Comparison of ENCODE assay signal across 30 cellular contexts in the genomic region with DNA sequence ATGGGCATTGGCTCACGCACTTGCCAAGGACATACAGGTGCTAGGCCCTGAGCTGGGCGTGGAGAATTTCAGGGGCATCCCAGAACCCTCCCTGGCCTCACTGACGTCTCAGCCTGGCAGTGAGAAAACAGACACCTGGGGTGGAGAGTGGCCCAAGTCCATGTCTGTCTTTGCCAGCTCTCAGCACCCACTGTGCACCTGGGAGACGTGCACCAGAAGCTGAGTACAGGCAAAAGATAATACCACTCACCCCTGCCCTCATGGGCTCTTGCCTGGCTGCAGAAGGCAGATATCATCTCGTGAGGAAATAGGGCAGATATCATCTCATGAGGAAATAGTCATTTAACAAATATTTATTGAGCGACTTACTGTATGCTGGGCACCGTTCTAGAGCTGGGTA. TPM values are rescaled to one million over a fixed set of nuclear protein-coding genes. Genes with fewer than 3 reads are reported as not detected.
DNase-seq lines count a peak whose midpoint lies in the region; ATAC-seq and TF ChIP-seq lines count a peak whose summit lies in the region.
"Had no signal": no experiment of that assay in that cellular context is flagged by ENCODE, and none has a peak within 500 bp of the region (broad histone marks: within the 10 kb centered on the region; RNA-seq: fewer than 3 reads in every experiment).

No MANE protein-coding gene starts in this region.

- peak overlapping the region in 2 of 4 donors; percentile 32 to 34 for H3K4me3 Mint-ChIP-seq in CD4-positive, CD25-positive, alpha-beta regulatory T cell
- peak overlapping the region; percentile 50 for H3K4me3 Mint-ChIP-seq in HFFc6
- H3K4me3 Mint-ChIP-seq: activated CD4-positive, alpha-beta T cell treated with anti-CD3 and anti-CD28 coated beads for 36 hours; naive thymus-derived CD8-positive, alpha-beta T cell had no signal

- H3K27ac ChIP-seq in CD4-positive, CD25-positive, alpha-beta regulatory T cell (ENCODE audit: insufficient read depth, low read length, poor library complexity, severe bottlenecking) = peak overlapping the region; percentile 50
- peak overlapping the region; percentile 22 to 82 for H3K27ac ChIP-seq in ascending aorta
- H3K27ac ChIP-seq: epithelial cell of prostate, ovary had no signal

- TF ChIP-seq CTCF in HFFc6 (IDR thresholded peaks at IDR 0.05) (no peak), ascending aorta (IDR thresholded peaks at IDR 0.05) (no peak), GM10248 (IDR thresholded peaks at IDR 0.05; ENCODE audit: control extremely low read depth, extremely low read depth, low read depth, missing control alignments) (no peak)

- POLR2A ChIA-PET in GM10248 (lab: Yijun Ruan, JAX) = no interaction called here

- H3K36me3 ChIP-seq in CD4-positive, CD25-positive, alpha-beta regulatory T cell (ENCODE audit: control insufficient read depth, insufficient read depth, low read length) = no peaks in the 10 kb centered on the region
- H3K36me3 ChIP-seq in ascending aorta = peaks cover 0 to 5% of the 10 kb centered on the region in 2 donors
- H3K36me3 ChIP-seq: ovary had no signal

- peak; percentile 48 to 58 for ATAC-seq in CD4-positive, CD25-positive, alpha-beta regulatory T cell (ENCODE audit: low read depth in 2 of 2)
- ATAC-seq: activated CD4-positive, alpha-beta T cell treated with anti-CD3 and anti-CD28 coated beads for 36 hours; heart left ventricle; K562; left lobe of liver; naive thymus-derived CD8-positive, alpha-beta T cell; right cardiac atrium had no signal

- no peaks in the 10 kb centered on the region for H3K9me3 Mint-ChIP-seq in CD4-positive, CD25-positive, alpha-beta regulatory T cell
- no peaks in the 10 kb centered on the region for H3K9me3 Mint-ChIP-seq in HFFc6
- H3K9me3 Mint-ChIP-seq: naive thymus-derived CD8-positive, alpha-beta T cell had no signal

- peaks cover 32% of the 10 kb centered on the region for H3K4me1 ChIP-seq in CD4-positive, CD25-positive, alpha-beta regulatory T cell (ENCODE audit: control insufficient read depth, insufficient read depth, low read length, poor library complexity, severe bottlenecking)
- H3K4me1 ChIP-seq in ascending aorta = peaks cover 25 to 70% of the 10 kb centered on the region in 2 donors

- peaks cover 0 to 37% (median 12%) of the 10 kb centered on the region in 4 donors for H3K4me1 Mint-ChIP-seq in CD4-positive, CD25-positive, alpha-beta regulatory T cell
- H3K4me1 Mint-ChIP-seq in HFFc6 (ENCODE audit: low read depth) = peaks cover 85% of the 10 kb centered on the region

- no peaks in the 10 kb centered on the region for H3K9me3 ChIP-seq in CD4-positive, CD25-positive, alpha-beta regulatory T cell (ENCODE audit: control insufficient read depth in 2 of 2, low read length in 2 of 2)
- H3K9me3 ChIP-seq in ascending aorta = no peaks in the 10 kb centered on the region
- H3K9me3 ChIP-seq: heart left ventricle, ovary had no signal

- H3K4me3 ChIP-seq in CD4-positive, CD25-positive, alpha-beta regulatory T cell (ENCODE audit: low read depth, low read length) = peak overlapping the region; percentile 44
- no peak overlapping the region for H3K4me3 ChIP-seq in ascending aorta
- H3K4me3 ChIP-seq: heart left ventricle, K562, ovary had no signal

- DNase-seq in CD4-positive, CD25-positive, alpha-beta regulatory T cell = no peak
- DNase-seq in HFFc6 (no peak), ascending aorta (ENCODE audit: low spot score in 2 of 2) (no peak), mucosa of gallbladder (ENCODE audit: low spot score) (peak; percentile 42), GM10248 (ENCODE audit: extremely low spot score) (no peak), GDM1 (lab: John Stamatoyannopoulos, UW) (no peak), HK-2 (ENCODE audit: unreplicated experiment) (no peak), DMS53 treated with DMSO at 0.1 percent for 48 hours (lab: John Stamatoyannopoulos, UW; ENCODE audit: unreplicated experiment) (no peak)
- DNase-seq: ACHN; activated CD4-positive, alpha-beta T cell treated with anti-CD3 and anti-CD28 coated beads for 36 hours; activated CD8-positive, alpha-beta memory T cell treated with anti-CD3 and anti-CD28 coated beads for 24 hours; activated naive CD4-positive, alpha-beta T cell; activated T-cell treated with anti-CD3 and anti-CD28 coated beads, Interleukin-2, amount 50 U/mL, for 1 hour; amniotic stem cell; caudate nucleus; MM.1S; naive thymus-derived CD8-positive, alpha-beta T cell; NCI-H1417 treated with DMSO at 0.1 percent for 48 hours; NCI-H446; NCI-H82; OCI-M1; SHP77; stimulated activated CD4-positive, alpha-beta T cell treated with anti-CD3 and anti-CD28 coated beads, Interleukin-4, amount 100 ng/mL, for 4 hours; stimulated activated naive CD4-positive, alpha-beta T cell treated with Interleukin-2 at 50 U/mL for 16 hours had no signal

- H3K27me3 ChIP-seq in CD4-positive, CD25-positive, alpha-beta regulatory T cell (ENCODE audit: control insufficient read depth, insufficient read depth, low read length) = no peaks in the 10 kb centered on the region
- H3K27me3 ChIP-seq in ascending aorta = no peaks in the 10 kb centered on the region
- H3K27me3 ChIP-seq: heart left ventricle, ovary had no signal

- intact Hi-C loops in ascending aorta (cut with DNase I) = no loop called here

- peak overlapping the region in 2 of 3 donors; percentile 36 to 52 for H3K27ac Mint-ChIP-seq in CD4-positive, CD25-positive, alpha-beta regulatory T cell
- peak overlapping the region; percentile 63 for H3K27ac Mint-ChIP-seq in HFFc6
- H3K27ac Mint-ChIP-seq: activated CD4-positive, alpha-beta T cell treated with anti-CD3 and anti-CD28 coated beads for 36 hours had no signal

- no peaks in the 10 kb centered on the region for H3K27me3 Mint-ChIP-seq in CD4-positive, CD25-positive, alpha-beta regulatory T cell
- H3K27me3 Mint-ChIP-seq in HFFc6 (ENCODE audit: insufficient read depth) = no peaks in the 10 kb centered on the region; the same call in 1 of the 2 replicates
- H3K27me3 Mint-ChIP-seq: activated CD4-positive, alpha-beta T cell treated with anti-CD3 and anti-CD28 coated beads for 36 hours had no signal

- CTCF ChIA-PET in GM10248 (lab: Yijun Ruan, JAX) = interaction anchor here (1.6 kb wide), 1 partner anchor 31 kb away, joined by 4 read pairs; no protein-coding TSS in a partner anchor

- H3K36me3 Mint-ChIP-seq in CD4-positive, CD25-positive, alpha-beta regulatory T cell = no peaks in the 10 kb centered on the region
- peaks cover 26% of the 10 kb centered on the region for H3K36me3 Mint-ChIP-seq in HFFc6 (ENCODE audit: low read depth)
- H3K36me3 Mint-ChIP-seq: naive thymus-derived CD8-positive, alpha-beta T cell had no signal

RNA-seq across cellular contexts. Expression of a gene that starts 8.0 kb away (rescaled TPM):
- 7.3 TPM for total RNA-seq in CD4-positive, CD25-positive, alpha-beta regulatory T cell
- 10 to 100 TPM in 2 of 4 donors, 1 to 10 TPM in 2; 6.8 to 24.2 (median 10.0) TPM for polyA plus RNA-seq in CD4-positive, CD25-positive, alpha-beta regulatory T cell
- total RNA-seq in HFFc6 (2021; fragmentation: NEBNext Ultra II Directional; extraction: Animal tissue kit (Norgen Biotek cat#: 25700)) = 100 to 1,000 TPM; 235 to 309 (median 288) TPM
- total RNA-seq in ascending aorta = 260 TPM
- total RNA-seq in mucosa of gallbladder = 20.2 TPM
- polyA plus RNA-seq: K562 had no signal

RNA-seq across cellular contexts. Expression of a gene that starts 57.8 kb away (rescaled TPM):
- total RNA-seq in CD4-positive, CD25-positive, alpha-beta regulatory T cell = 5.9 TPM
- 10 to 100 TPM in 2 of 4 donors, 1 to 10 TPM in 2; 8.7 to 11.4 (median 10.2) TPM for polyA plus RNA-seq in CD4-positive, CD25-positive, alpha-beta regulatory T cell
- 10 to 100 TPM; 21.4 to 30.6 (median 24.7) TPM for total RNA-seq in HFFc6 (2021; fragmentation: NEBNext Ultra II Directional; extraction: Animal tissue kit (Norgen Biotek cat#: 25700))
- total RNA-seq in ascending aorta (15.3 TPM), mucosa of gallbladder (20.3 TPM)

Comparison
In these comparisons a context has a peak if more than half of its experiments do, and no peak if none do; other contexts are left out.
1. RNA of a gene that starts 8.0 kb away (total RNA-seq): 235 to 309 TPM in HFFc6 and 260 TPM in ascending aorta (single experiment); 20.2 TPM in mucosa of gallbladder (single experiment) and 7.3 TPM in CD4-positive, CD25-positive, alpha-beta regulatory T cell (single experiment); every median in the first group is over 10 times any median in the second.